Comparison of ENCODE assay signal across 2 cellular contexts in genomic region chr5:123085638-123086286, GRCh38.
TF ChIP-seq lines count a peak whose summit lies in the region.

No MANE protein-coding gene starts in this region.

TF ChIP-seq in liver, 16 proteins besides CTCF, POLR2A, EP300 and RAD21:
- no peak for TF ChIP-seq REST (IDR thresholded peaks at IDR 0.05)
- no peak for TF ChIP-seq HNF4G (IDR thresholded peaks at IDR 0.05)
- TF ChIP-seq EGR1 (IDR thresholded peaks at IDR 0.05; ENCODE audit: low read depth in 2 of 2): no peak
- TF ChIP-seq ATF3 (IDR thresholded peaks at IDR 0.05): no peak
- no peak for TF ChIP-seq FOXA2 (IDR thresholded peaks at IDR 0.05)
- peak; percentile 23 to 32 for TF ChIP-seq RXRA (IDR thresholded peaks at IDR 0.05)
- TF ChIP-seq JUND (IDR thresholded peaks at IDR 0.05): no peak
- TF ChIP-seq NR2F2 (IDR thresholded peaks at IDR 0.05): no peak
- no peak for TF ChIP-seq TAF1 (conservative IDR thresholded peaks at IDR 0.05)
- no peak for TF ChIP-seq MAX (IDR thresholded peaks at IDR 0.05)
- TF ChIP-seq HNF4A (conservative IDR thresholded peaks at IDR 0.05): no peak
- no peak for TF ChIP-seq YY1 (IDR thresholded peaks at IDR 0.05)
- TF ChIP-seq GABPA (IDR thresholded peaks at IDR 0.05 in 1 of 2, conservative IDR thresholded peaks at IDR 0.05 in 1 of 2): no peak
- peak; percentile 41 for TF ChIP-seq SP1 (IDR thresholded peaks at IDR 0.05)
- no peak for TF ChIP-seq FOXA1 (IDR thresholded peaks at IDR 0.05)
- no peak for TF ChIP-seq ZBTB33 (IDR thresholded peaks at IDR 0.05)

TF ChIP-seq in HepG2, 621 proteins besides CTCF, POLR2A, EP300 and RAD21:
- TF ChIP-seq HOXA3 (CRISPR knock-in tag; IDR thresholded peaks at IDR 0.05) (no peak), ATF7 (IDR thresholded peaks at IDR 0.05) (no peak), ATF7 (CRISPR knock-in tag; IDR thresholded peaks at IDR 0.05) (no peak), TRIM24 (CRISPR knock-in tag; IDR thresholded peaks at IDR 0.05) (no peak), ZMYM4 (CRISPR knock-in tag; IDR thresholded peaks at IDR 0.05) (no peak), SIN3B (IDR thresholded peaks at IDR 0.05; ENCODE audit: low read length) (no peak), ZNF451 (CRISPR knock-in tag; IDR thresholded peaks at IDR 0.05) (no peak), GPBP1L1 (CRISPR knock-in tag; IDR thresholded peaks at IDR 0.05) (no peak), SNAPC5 (CRISPR knock-in tag; IDR thresholded peaks at IDR 0.05; ENCODE audit: borderline replicate concordance) (no peak)
